7 cellular contexts compared by ENCODE assay signal in genomic region chr10:94710578-94710977, GRCh38. TPM values are rescaled to one million over a fixed set of nuclear protein-coding genes. Genes with fewer than 3 reads are reported as not detected.
"Had no signal": no experiment of that assay in that cellular context is flagged by ENCODE, and none has a peak within 500 bp of the region (broad histone marks: within the 10 kb centered on the region; RNA-seq: fewer than 3 reads in every experiment).

No MANE protein-coding gene starts in this region.

- DNase-seq: IMR-90, KBM-7, KG1 had no signal

- ATAC-seq: HepG2, K562 had no signal

RNA-seq across cellular contexts. Expression of gene CYP2C18, which starts 27.0 kb away (rescaled TPM):
- total RNA-seq: IMR-90, K562 had no signal

RNA-seq across cellular contexts. Expression of gene CYP2C19, which starts 51.9 kb away (rescaled TPM):
- total RNA-seq: HepG2, HT-29, HT1080, IMR-90, K562 had no signal
